1 cellular context compared by ENCODE assay signal in genomic region chr15:74384566-74385441, GRCh38.
A peak's percentile ranks its signal among the peaks of the same experiment; 100 is the strongest.
TF ChIP-seq lines count a peak whose summit lies in the region.

No MANE protein-coding gene starts in this region.

TF ChIP-seq in K562, 482 proteins besides CTCF, POLR2A, EP300 and RAD21 (continued from another document):
- TF ChIP-seq ATF3 (IDR thresholded peaks at IDR 0.05), result peak; percentile 14; the same call in 1 of the 2 replicates
- TF ChIP-seq ATF3 (CRISPR knock-in tag; conservative IDR thresholded peaks at IDR 0.05), result no peak
- 0 out of 2 replicates have a peak, but pooled peaks have one; percentile 20 for TF ChIP-seq ATF7 (IDR thresholded peaks at IDR 0.05)
- peak; percentile 59 for TF ChIP-seq BCOR (IDR thresholded peaks at IDR 0.05)
- TF ChIP-seq SUPT5H (IDR thresholded peaks at IDR 0.05), result no peak
- peak; percentile 77 for TF ChIP-seq ZFP36 (IDR thresholded peaks at IDR 0.05; ENCODE audit: low read depth, low read length, partially characterized antibody)
- peak; percentile 80 for TF ChIP-seq SPI1 (IDR thresholded peaks at IDR 0.05; ENCODE audit: borderline replicate concordance, low read depth, low read length)
- peak; percentile 43 for TF ChIP-seq RBM25 (IDR thresholded peaks at IDR 0.05; ENCODE audit: low read depth, low read length, severe bottlenecking)
